ENCODE assay signal across 8 cellular contexts in genomic region chr3:197627772-197628523, GRCh38.
DNase-seq lines count a peak whose midpoint lies in the region; ATAC-seq, FAIRE-seq and TF ChIP-seq lines count a peak whose summit lies in the region.
"Not testable (repeated sequence)": the region's sequence is repeated elsewhere in the genome, so short reads cannot be mapped to it uniquely, and the experiment has no call there.

No MANE protein-coding gene starts in this region.

- intact Hi-C loops in OCI-LY7 (cut with micrococcal nuclease; ENCODE audit: unreplicated experiment); endothelial cell of umbilical vein (cut with micrococcal nuclease); lower leg skin (cut with DNase I; ENCODE audit: low total_unique reads): not testable (repeated sequence)

- H3K27me3 Mint-ChIP-seq in activated T-cell treated with anti-CD3 and anti-CD28 coated beads, Interleukin-2, amount 50 U/mL, for 4 hours (ENCODE audit: low read depth) = not testable (repeated sequence)

- not testable (repeated sequence) for H3K4me1 ChIP-seq in OCI-LY7 (ENCODE audit: insufficient read depth, low read length, poor library complexity, severe bottlenecking); endothelial cell of umbilical vein (ENCODE audit: control insufficient read depth, extremely low read depth, insufficient read depth, low read length)

- H4K20me1 ChIP-seq in OCI-LY7 (ENCODE audit: insufficient read depth, low read length); endothelial cell of umbilical vein (replicated peaks; ENCODE audit: control insufficient read depth, extremely low read depth, insufficient read depth, low read length): not testable (repeated sequence)

- not testable (repeated sequence) for H3K9me1 ChIP-seq in endothelial cell of umbilical vein (replicated peaks; ENCODE audit: control insufficient read depth, extremely low read depth, insufficient read depth, low read length)

- not testable (repeated sequence) for H3K36me3 Mint-ChIP-seq in activated T-cell treated with anti-CD3 and anti-CD28 coated beads, Interleukin-2, amount 50 U/mL, for 4 hours (ENCODE audit: insufficient read depth)

- H3K4me3 ChIP-seq in OCI-LY7 (ENCODE audit: low read depth, low read length, poor library complexity, severe bottlenecking) (peak overlapping the region; percentile 71), endothelial cell of umbilical vein (replicated peaks in 1 of 3; ENCODE audit: insufficient read depth in 1 of 3, low read depth in 1 of 3, low read length in 3 of 3) (peak overlapping the region; percentile 45 to 66 (median 51)), lower leg skin (ENCODE audit: low read depth, poor library complexity, severe bottlenecking) (peak overlapping the region; percentile 60)

- H3K79me2 ChIP-seq in OCI-LY7 (ENCODE audit: insufficient read depth, low read depth, low read length) = not testable (repeated sequence)
- H3K79me2 ChIP-seq in endothelial cell of umbilical vein (ENCODE audit: control insufficient read depth, insufficient read depth, low read length) = peaks cover 13% of the 10 kb centered on the region

- FAIRE-seq in endothelial cell of umbilical vein (lab: Jason Lieb, UNC) = not testable (repeated sequence)

- CTCF ChIA-PET in OCI-LY7 (lab: Charles Lee; ENCODE audit: unreplicated experiment); endothelial cell of umbilical vein (lab: Charles Lee): not testable (repeated sequence)

- not testable (repeated sequence) for H3K27me3 ChIP-seq in endothelial cell of umbilical vein (ENCODE audit: control insufficient read depth in 2 of 2, insufficient read depth in 2 of 2, low read length in 2 of 2)

- not testable (repeated sequence) for TF ChIP-seq CTCF in OCI-LY7 (conservative IDR thresholded peaks at IDR 0.05; ENCODE audit: low read length); endothelial cell of umbilical vein (IDR thresholded peaks at IDR 0.05; ENCODE audit: extremely low read depth in 1 of 2, insufficient read depth in 1 of 2, low read depth in 1 of 2, low read length in 2 of 2); lower leg skin (IDR thresholded peaks at IDR 0.05)

- WGBS in lower leg skin, 2 donors = 3 to 4% methylated on average over 24 to 28 of the region's 73 CpGs

- not testable (repeated sequence) for TF ChIP-seq POLR2A in endothelial cell of umbilical vein (IDR thresholded peaks at IDR 0.05; ENCODE audit: low read depth, low read length); lower leg skin (IDR thresholded peaks at IDR 0.05)

- H3K4me3 Mint-ChIP-seq in activated T-cell treated with anti-CD3 and anti-CD28 coated beads, Interleukin-2, amount 50 U/mL, for 4 hours = peak overlapping the region; percentile 77

- BruUV-seq in OCI-LY7 (replicated peaks; lab: Mats Ljungman, UMichigan) = not testable (repeated sequence)
- TSS peak; percentile 71 for BruUV-seq in endothelial cell of umbilical vein (replicated peaks; lab: Mats Ljungman, UMichigan)

- H3K36me3 ChIP-seq in OCI-LY7 (ENCODE audit: insufficient read depth, low read length); endothelial cell of umbilical vein (ENCODE audit: control insufficient read depth in 2 of 2, extremely low read depth in 1 of 2, insufficient read depth in 2 of 2, low read length in 2 of 2): not testable (repeated sequence)

- not testable (repeated sequence) for H3K4me1 Mint-ChIP-seq in activated T-cell treated with anti-CD3 and anti-CD28 coated beads, Interleukin-2, amount 50 U/mL, for 4 hours (ENCODE audit: low read depth)

- dilution Hi-C loops in endothelial cell of umbilical vein (cut with MboI; ENCODE audit: extremely low pct_ligation_motif_present, low sequenced_read_pairs) = not testable (repeated sequence)

- DNase-seq in 8988T (peak; percentile 88), OCI-LY7 (ENCODE audit: low spot score) (peak; percentile 79), endothelial cell of umbilical vein (ENCODE audit: low read depth, low spot score) (peak; percentile 82), lower leg skin (ENCODE audit: low spot score in 2 of 2) (peak; percentile 79 to 96)
- peak; percentile 86 for DNase-seq in activated T-cell treated with anti-CD3 and anti-CD28 coated beads, Interleukin-2, amount 50 U/mL, for 4 hours
- DNase-seq in stimulated activated CD4-positive, alpha-beta T cell treated with anti-CD3 and anti-CD28 coated beads, Interleukin-12 subunit alpha, Interleukin-12 subunit beta, amount 100 ng/mL, for 48 hours (ENCODE audit: low read depth in 2 of 3, low spot score in 1 of 3) = peak; percentile 78 to 86 (median 82)

- peak overlapping the region; percentile 64; the same call in 1 of the 2 replicates for H3K4me2 ChIP-seq in OCI-LY7 (ENCODE audit: low read length)
- peak overlapping the region; percentile 51 for H3K4me2 ChIP-seq in endothelial cell of umbilical vein (ENCODE audit: insufficient read depth, low read length)

- not testable (repeated sequence) for H3K9ac ChIP-seq in endothelial cell of umbilical vein (replicated peaks; ENCODE audit: extremely low read depth, insufficient read depth, low read length)

- POLR2A ChIA-PET in OCI-LY7 (lab: Charles Lee); endothelial cell of umbilical vein (lab: Charles Lee): not testable (repeated sequence)

- H3K9me3 ChIP-seq in OCI-LY7 (ENCODE audit: low read length); endothelial cell of umbilical vein (replicated peaks; ENCODE audit: control insufficient read depth, insufficient read depth, low read length): not testable (repeated sequence)

- H2AFZ ChIP-seq in OCI-LY7 (ENCODE audit: low read length) (peak overlapping the region; percentile 76; the same call in 1 of the 2 replicates), endothelial cell of umbilical vein (ENCODE audit: low read depth, low read length) (peak overlapping the region; percentile 79)

- not testable (repeated sequence) for H3K27ac ChIP-seq in OCI-LY7 (ENCODE audit: low read depth, low read length, poor library complexity, severe bottlenecking)
- H3K27ac ChIP-seq in endothelial cell of umbilical vein (ENCODE audit: insufficient read depth, low read depth, low read length) = peak overlapping the region; percentile 23

- peak; percentile 79 for ATAC-seq in GM18868 (IDR thresholded peaks at IDR 0.05; ENCODE audit: unreplicated experiment)
- ATAC-seq in HG02870 (IDR thresholded peaks at IDR 0.05; ENCODE audit: unreplicated experiment) = peak; percentile 72
- peak; percentile 85 to 86 for ATAC-seq in activated T-cell treated with anti-CD3 and anti-CD28 coated beads, Interleukin-2, amount 50 U/mL, for 4 hours

- H3K9me2 ChIP-seq in OCI-LY7 (ENCODE audit: insufficient read depth, low read length) = not testable (repeated sequence)

- not testable (repeated sequence) for H3K9me3 Mint-ChIP-seq in activated T-cell treated with anti-CD3 and anti-CD28 coated beads, Interleukin-2, amount 50 U/mL, for 4 hours

TF ChIP-seq in endothelial cell of umbilical vein, 7 proteins besides CTCF, POLR2A, EP300 and RAD21:
- TF ChIP-seq POLR2AphosphoS5 (IDR thresholded peaks at IDR 0.05; ENCODE audit: insufficient read depth, low read depth, low read length) = peak; percentile 22
TF ChIP-seq in endothelial cell of umbilical vein: peak in this region for 1; not testable (repeated sequence) for 6.
